In the genomic region with DNA sequence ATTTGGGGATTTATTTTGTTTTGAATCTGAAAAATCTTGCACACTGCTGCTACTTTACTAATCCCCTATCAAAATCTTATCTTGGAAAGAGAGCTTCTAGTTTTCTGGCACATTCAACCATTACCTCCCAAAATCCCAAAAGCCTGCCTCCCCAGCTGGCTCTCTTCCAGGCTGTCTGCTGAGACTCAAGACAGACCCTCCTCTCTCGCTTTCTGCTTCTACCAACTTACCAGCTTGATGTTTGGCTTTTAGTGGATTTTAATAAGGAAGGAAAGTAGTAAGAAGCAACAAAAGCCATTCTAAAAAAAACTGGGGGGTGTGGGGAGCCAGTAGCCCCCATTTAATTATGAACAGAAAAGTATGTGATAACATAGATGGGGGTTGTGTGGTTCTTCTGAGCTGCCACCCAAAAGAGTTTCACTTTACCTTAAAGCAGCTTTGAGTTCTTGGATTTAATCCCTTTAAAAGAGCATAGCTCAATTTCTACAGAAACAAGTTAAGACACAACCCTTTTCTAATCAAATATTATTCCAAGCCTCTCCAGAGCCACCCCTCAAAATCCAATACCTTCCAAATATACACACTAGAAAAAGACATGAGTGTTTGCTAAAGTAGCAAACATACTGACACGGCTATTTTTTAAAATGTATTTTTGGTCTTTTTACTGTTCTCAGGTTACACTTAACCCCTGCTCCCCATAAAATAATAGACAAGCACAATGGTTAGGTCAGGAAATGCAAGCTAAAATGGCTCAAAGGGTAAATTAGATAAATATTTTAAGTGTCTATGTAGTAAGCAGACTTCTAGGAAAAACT, we compare ENCODE assay signal across 13 cellular contexts.
DNase-seq lines count a peak whose midpoint lies in the region; ATAC-seq, FAIRE-seq and TF ChIP-seq lines count a peak whose summit lies in the region.
"Had no signal": no experiment of that assay in that cellular context is flagged by ENCODE, and none has a peak within 500 bp of the region (broad histone marks: within the 10 kb centered on the region; RNA-seq: fewer than 3 reads in every experiment).

No MANE protein-coding gene starts in this region.

- no peak overlapping the region for H3K4me3 Mint-ChIP-seq in activated naive CD4-positive, alpha-beta T cell treated with anti-CD3 and anti-CD28 coated beads for 36 hours
- H3K4me3 Mint-ChIP-seq: activated naive CD4-positive, alpha-beta T cell treated with anti-CD3 and anti-CD28 coated beads, Interleukin-2, amount 50 U/mL, for 24 hours had no signal

- CTCF ChIA-PET in HepG2 (lab: Yijun Ruan, JAX; ENCODE audit: low intra/inter-chr PET ratio, low total read pairs): no interaction called here
- CTCF ChIA-PET in activated naive CD4-positive, alpha-beta T cell treated with anti-CD3 and anti-CD28 coated beads for 36 hours (lab: Charles Lee): interaction anchor here (0.7 to 0.9 kb wide), 2 partner anchors 384 to 703 kb away, joined by 3 read pairs; no protein-coding TSS in a partner anchor

- H3K9me2 ChIP-seq in hepatocyte (replicated peaks; ENCODE audit: insufficient read depth): no peaks in the 10 kb centered on the region

- no peak overlapping the region for H3K27ac ChIP-seq in HepG2 (ENCODE audit: extremely low read length, insufficient read depth, low read length)
- H3K27ac ChIP-seq in right lobe of liver: no peak overlapping the region
- H3K27ac ChIP-seq in hepatocyte: peak overlapping the region; percentile 72
- H3K27ac ChIP-seq in uterus: peak overlapping the region; percentile 4 to 9
- H3K27ac ChIP-seq: HL-60, SJCRH30 had no signal

- TF ChIP-seq RAD21 in HepG2 (CRISPR knock-in tag; IDR thresholded peaks at IDR 0.05): no peak

- no peak overlapping the region for H2AFZ ChIP-seq in HepG2 (ENCODE audit: low read length)
- no peak overlapping the region for H2AFZ ChIP-seq in hepatocyte

- H3K9ac ChIP-seq in HepG2 (ENCODE audit: insufficient read depth, low read depth, low read length): no peak overlapping the region

- no peak overlapping the region for H3K27ac Mint-ChIP-seq in activated naive CD4-positive, alpha-beta T cell treated with anti-CD3 and anti-CD28 coated beads for 36 hours
- H3K27ac Mint-ChIP-seq: activated naive CD4-positive, alpha-beta T cell treated with anti-CD3 and anti-CD28 coated beads, Interleukin-2, amount 50 U/mL, for 24 hours had no signal

- in situ Hi-C loops in HepG2 (cut with HindIII; ENCODE audit: extremely low pct_ligation_motif_present, low pct_unique_long_range_greater_than_20kb): no loop called here

- H3K36me3 ChIP-seq in HepG2 (replicated peaks in 1 of 2; ENCODE audit: control insufficient read depth in 1 of 2, insufficient read depth in 2 of 2, low read length in 2 of 2) (peaks cover 0 to 4% of the 10 kb centered on the region in 2 experiments; a peak in 2 of 5 replicates), right lobe of liver (no peaks in the 10 kb centered on the region), hepatocyte (replicated peaks; ENCODE audit: insufficient read depth, low read depth) (no peaks in the 10 kb centered on the region), uterus (no peaks in the 10 kb centered on the region)
- H3K36me3 ChIP-seq: SJCRH30 had no signal

- BruUV-seq in HepG2 (replicated peaks; lab: Mats Ljungman, UMichigan): no TSS peak

- peaks cover 11% of the 10 kb centered on the region for H3K27me3 Mint-ChIP-seq in activated naive CD4-positive, alpha-beta T cell treated with anti-CD3 and anti-CD28 coated beads for 36 hours (ENCODE audit: low read depth)

- TF ChIP-seq CTCF in HepG2 (CRISPR knock-in tag; IDR thresholded peaks at IDR 0.05) (no peak), right lobe of liver (IDR thresholded peaks at IDR 0.05) (no peak), hepatocyte (IDR thresholded peaks at IDR 0.05; ENCODE audit: poor library complexity) (no peak), uterus (IDR thresholded peaks at IDR 0.05) (no peak)

- H3K9me3 Mint-ChIP-seq in activated naive CD4-positive, alpha-beta T cell treated with anti-CD3 and anti-CD28 coated beads for 36 hours: no peaks in the 10 kb centered on the region
- H3K9me3 Mint-ChIP-seq: activated naive CD4-positive, alpha-beta T cell treated with anti-CD3 and anti-CD28 coated beads, Interleukin-2, amount 50 U/mL, for 24 hours; CD4-positive, alpha-beta memory T cell had no signal

- no peak overlapping the region for H3K4me3 ChIP-seq in HepG2 (replicated peaks in 1 of 3; ENCODE audit: insufficient read depth in 1 of 3, low read depth in 2 of 3, low read length in 3 of 3)
- no peak overlapping the region for H3K4me3 ChIP-seq in right lobe of liver
- H3K4me3 ChIP-seq in hepatocyte: no peak overlapping the region
- H3K4me3 ChIP-seq in uterus: no peak overlapping the region
- H3K4me3 ChIP-seq: SJCRH30 had no signal

- ATAC-seq in HepG2 (no peak), right lobe of liver (no peak), SK-N-SH treated with all-trans-retinoic acid at 6 μM for 48 hours (peak; percentile 51)

- TF ChIP-seq POLR2A in HepG2 (IDR thresholded peaks at IDR 0.05; ENCODE audit: insufficient read depth in 1 of 2, low read depth in 2 of 2, low read length in 2 of 2): no peak
- no peak for TF ChIP-seq POLR2A in right lobe of liver (IDR thresholded peaks at IDR 0.05)
- no peak for TF ChIP-seq POLR2A in uterus (IDR thresholded peaks at IDR 0.05)

- H3K4me1 ChIP-seq in HepG2 (ENCODE audit: insufficient read depth, low read length): peaks cover 60% of the 10 kb centered on the region
- no peaks in the 10 kb centered on the region for H3K4me1 ChIP-seq in right lobe of liver
- peaks cover 28% of the 10 kb centered on the region for H3K4me1 ChIP-seq in hepatocyte (ENCODE audit: insufficient read depth)
- no peaks in the 10 kb centered on the region for H3K4me1 ChIP-seq in uterus
- H3K4me1 ChIP-seq: SJCRH30 had no signal

- DNase-seq in HepG2 (ENCODE audit: low spot score): no peak
- DNase-seq in right lobe of liver: no peak
- peak; percentile 32 for DNase-seq in hepatocyte (ENCODE audit: low spot score)
- DNase-seq in uterus: peak; percentile 39 to 51
- no peak for DNase-seq in HuH-7 (ENCODE audit: low spot score)
- no peak for DNase-seq in activated naive CD4-positive, alpha-beta T cell treated with anti-CD3 and anti-CD28 coated beads for 36 hours
- no peak for DNase-seq in RKO (ENCODE audit: low spot score)
- DNase-seq: CD4-positive, alpha-beta memory T cell; stimulated activated CD4-positive, alpha-beta T cell treated with anti-CD3 and anti-CD28 coated beads, Interleukin-4, amount 100 ng/mL, for 1 hour had no signal

- no peaks in the 10 kb centered on the region for H3K36me3 Mint-ChIP-seq in activated naive CD4-positive, alpha-beta T cell treated with anti-CD3 and anti-CD28 coated beads for 36 hours (ENCODE audit: low read depth)
- H3K36me3 Mint-ChIP-seq: activated naive CD4-positive, alpha-beta T cell treated with anti-CD3 and anti-CD28 coated beads, Interleukin-2, amount 50 U/mL, for 24 hours; CD4-positive, alpha-beta memory T cell had no signal

- TF ChIP-seq EP300 in HepG2 (IDR thresholded peaks at IDR 0.05; ENCODE audit: low read depth in 2 of 2, low read length in 2 of 2) (no peak), HepG2 (CRISPR knock-in tag; IDR thresholded peaks at IDR 0.05; ENCODE audit: borderline replicate concordance) (no peak)

- WGBS in HepG2 (ENCODE audit: low lambda C conversion rate): 55% methylated on average over 2 of the region's 2 CpGs
- 43% methylated on average over 2 of the region's 2 CpGs for WGBS in right lobe of liver (ENCODE audit: insufficient coverage, low coverage, low lambda C conversion rate, missing lambda C conversion rate)
- 17% methylated on average over 2 of the region's 2 CpGs for WGBS in hepatocyte (ENCODE audit: low lambda C conversion rate, missing lambda C conversion rate)

- H3K4me2 ChIP-seq in HepG2 (ENCODE audit: low read depth, low read length): no peak overlapping the region
- peak overlapping the region; percentile 65 for H3K4me2 ChIP-seq in hepatocyte

- H3K9me3 ChIP-seq in HepG2 (ENCODE audit: low read length): no peaks in the 10 kb centered on the region
- no peaks in the 10 kb centered on the region for H3K9me3 ChIP-seq in right lobe of liver
- H3K9me3 ChIP-seq in hepatocyte (ENCODE audit: low read depth): no peaks in the 10 kb centered on the region
- H3K9me3 ChIP-seq in uterus: no peaks in the 10 kb centered on the region
- H3K9me3 ChIP-seq: SJCRH30 had no signal

- H3K27me3 ChIP-seq in HepG2 (ENCODE audit: control insufficient read depth in 1 of 2, insufficient read depth in 2 of 2, low read length in 2 of 2) (no peaks in the 10 kb centered on the region), right lobe of liver (no peaks in the 10 kb centered on the region), hepatocyte (no peaks in the 10 kb centered on the region), uterus (no peaks in the 10 kb centered on the region)

- no peak for FAIRE-seq in HepG2 (lab: Jason Lieb, UNC)

- POLR2A ChIA-PET in HepG2 (lab: Yijun Ruan, JAX): no interaction called here

- H4K20me1 ChIP-seq in HepG2 (ENCODE audit: insufficient read depth, low read length) (no peaks in the 10 kb centered on the region), hepatocyte (ENCODE audit: insufficient read depth, poor library complexity, severe bottlenecking) (no peaks in the 10 kb centered on the region)

- intact Hi-C loops in HepG2 (cut with micrococcal nuclease; ENCODE audit: unreplicated experiment): no loop called here
- intact Hi-C loops in right lobe of liver (cut with DNase I): no loop called here
- intact Hi-C loops in uterus (cut with DNase I; ENCODE audit: low total_unique reads): no loop called here
- intact Hi-C loops in activated naive CD4-positive, alpha-beta T cell treated with anti-CD3 and anti-CD28 coated beads for 36 hours (cut with micrococcal nuclease): no loop called here

- H3K4me1 Mint-ChIP-seq in activated naive CD4-positive, alpha-beta T cell treated with anti-CD3 and anti-CD28 coated beads for 36 hours (ENCODE audit: low read depth): peaks cover 13% of the 10 kb centered on the region

- no peaks in the 10 kb centered on the region for H3K79me2 ChIP-seq in HepG2 (ENCODE audit: insufficient read depth, low read length)
- H3K79me2 ChIP-seq in hepatocyte: no peaks in the 10 kb centered on the region

TF ChIP-seq in SK-N-SH treated with all-trans-retinoic acid at 6 μM for 48 hours, 23 proteins besides CTCF, POLR2A, EP300 and RAD21 (continues in another document):
- TF ChIP-seq, protein P1, sequence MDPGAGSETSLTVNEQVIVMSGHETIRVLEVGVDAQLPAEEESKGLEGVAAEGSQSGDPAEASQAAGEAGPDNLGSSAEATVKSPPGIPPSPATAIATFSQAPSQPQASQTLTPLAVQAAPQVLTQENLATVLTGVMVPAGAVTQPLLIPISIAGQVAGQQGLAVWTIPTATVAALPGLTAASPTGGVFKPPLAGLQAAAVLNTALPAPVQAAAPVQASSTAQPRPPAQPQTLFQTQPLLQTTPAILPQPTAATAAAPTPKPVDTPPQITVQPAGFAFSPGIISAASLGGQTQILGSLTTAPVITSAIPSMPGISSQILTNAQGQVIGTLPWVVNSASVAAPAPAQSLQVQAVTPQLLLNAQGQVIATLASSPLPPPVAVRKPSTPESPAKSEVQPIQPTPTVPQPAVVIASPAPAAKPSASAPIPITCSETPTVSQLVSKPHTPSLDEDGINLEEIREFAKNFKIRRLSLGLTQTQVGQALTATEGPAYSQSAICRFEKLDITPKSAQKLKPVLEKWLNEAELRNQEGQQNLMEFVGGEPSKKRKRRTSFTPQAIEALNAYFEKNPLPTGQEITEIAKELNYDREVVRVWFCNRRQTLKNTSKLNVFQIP (CRISPR knock-in tag; IDR thresholded peaks at IDR 0.05; ENCODE audit: borderline replicate concordance, low read depth): no peak

Comparison
In these comparisons a context has a peak if more than half of its experiments do, and no peak if none do; other contexts are left out.
1. DNase-seq: peak in hepatocyte (single experiment) and uterus (2 of 2); none in HepG2 (single experiment), right lobe of liver (0 of 3), HuH-7 (single experiment), activated naive CD4-positive, alpha-beta T cell treated with anti-CD3 and anti-CD28 coated beads for 36 hours (single experiment) and RKO (single experiment).
2. H3K27ac ChIP-seq: peak in hepatocyte (single experiment) and uterus (2 of 2); none in HepG2 (single experiment) and right lobe of liver (0 of 3).